ENCODE assay signal across 14 cellular contexts in genomic region chr6:329888-330691, GRCh38. TPM values are rescaled to one million over a fixed set of nuclear protein-coding genes. Genes with fewer than 3 reads are reported as not detected.
DNase-seq lines count a peak whose midpoint lies in the region; ATAC-seq, FAIRE-seq and TF ChIP-seq lines count a peak whose summit lies in the region.
"Had no signal": no experiment of that assay in that cellular context is flagged by ENCODE, and none has a peak within 500 bp of the region (broad histone marks: within the 10 kb centered on the region; RNA-seq: fewer than 3 reads in every experiment).

No MANE protein-coding gene starts in this region.

- ATAC-seq in HepG2 (peak; percentile 51), HG02852 (IDR thresholded peaks at IDR 0.05; ENCODE audit: unreplicated experiment) (no peak), GM19351 (IDR thresholded peaks at IDR 0.05; ENCODE audit: unreplicated experiment) (no peak)
- ATAC-seq: effector memory CD8-positive, alpha-beta T cell had no signal

- H3K9ac ChIP-seq in SK-N-SH, result no peak overlapping the region
- H3K9ac ChIP-seq in HepG2 (ENCODE audit: insufficient read depth, low read depth, low read length), result no peak overlapping the region

- intact Hi-C loops in HepG2 (cut with micrococcal nuclease; ENCODE audit: unreplicated experiment), result no loop called here

- no TSS peak for BruUV-seq in HepG2 (replicated peaks; lab: Mats Ljungman, UMichigan)

- H3K36me3 ChIP-seq in SK-N-SH (replicated peaks in 1 of 2; ENCODE audit: control insufficient read depth in 1 of 2, insufficient read depth in 2 of 2, low read length in 1 of 2), result no peaks in the 10 kb centered on the region
- H3K36me3 ChIP-seq in HepG2 (replicated peaks in 1 of 2; ENCODE audit: control insufficient read depth in 1 of 2, insufficient read depth in 2 of 2, low read length in 2 of 2), result peaks cover 1 to 7% of the 10 kb centered on the region in 2 experiments; a peak in 2 of 5 replicates
- H3K36me3 ChIP-seq: SJSA1 had no signal

- FAIRE-seq in GM19239 (lab: Jason Lieb, UNC) (peak; percentile 90), HepG2 (lab: Jason Lieb, UNC) (no peak)

- H3K27ac ChIP-seq in SK-N-SH (ENCODE audit: low read depth in 2 of 2, low read length in 1 of 2) (no peak overlapping the region), HepG2 (ENCODE audit: extremely low read length, insufficient read depth, low read length) (no peak overlapping the region)
- H3K27ac ChIP-seq: SJSA1, VCaP had no signal

- CTCF ChIA-PET in SK-N-SH (lab: Yijun Ruan, JAX) (interaction anchor here (0.8 to 1.5 kb wide), 3 partner anchors 10 to 113 kb away, joined by 3 read pairs; no protein-coding TSS in a partner anchor), HepG2 (lab: Yijun Ruan, JAX; ENCODE audit: low intra/inter-chr PET ratio, low total read pairs) (no interaction called here)

- H3K4me1 ChIP-seq in SK-N-SH (ENCODE audit: control insufficient read depth in 1 of 2, insufficient read depth in 2 of 2, low read depth in 1 of 2, low read length in 1 of 2) (no peaks in the 10 kb centered on the region; a peak in 2 of 4 replicates), HepG2 (ENCODE audit: insufficient read depth, low read length) (peaks cover 7% of the 10 kb centered on the region; the same call in 1 of the 2 replicates)

- TF ChIP-seq POLR2A in HepG2 (IDR thresholded peaks at IDR 0.05; ENCODE audit: insufficient read depth in 1 of 2, low read depth in 2 of 2, low read length in 2 of 2), result no peak

- no peaks in the 10 kb centered on the region for H3K9me2 ChIP-seq in SK-N-SH

- H3K79me2 ChIP-seq in SK-N-SH (ENCODE audit: insufficient read depth) (no peaks in the 10 kb centered on the region), HepG2 (ENCODE audit: insufficient read depth, low read length) (no peaks in the 10 kb centered on the region)

- no peak for TF ChIP-seq RAD21 in SK-N-SH (IDR thresholded peaks at IDR 0.05; ENCODE audit: low read length)
- no peak for TF ChIP-seq RAD21 in HepG2 (CRISPR knock-in tag; IDR thresholded peaks at IDR 0.05)

- no peaks in the 10 kb centered on the region for H3K9me3 ChIP-seq in SK-N-SH
- no peaks in the 10 kb centered on the region for H3K9me3 ChIP-seq in HepG2 (ENCODE audit: low read length)
- H3K9me3 ChIP-seq: SJSA1 had no signal

- H2AFZ ChIP-seq in SK-N-SH (ENCODE audit: low read depth) (no peak overlapping the region), HepG2 (ENCODE audit: low read length) (no peak overlapping the region)

- H3K4me2 ChIP-seq in SK-N-SH (no peak overlapping the region), HepG2 (ENCODE audit: low read depth, low read length) (no peak overlapping the region)

- DNase-seq in AG10803 (ENCODE audit: low read depth) (peak; percentile 16), GM19239 (ENCODE audit: insufficient read length, low spot score) (no peak), SK-N-SH (peak; percentile 45), HepG2 (ENCODE audit: low spot score) (no peak), cerebellar cortex (ENCODE audit: low spot score) (no peak), cortex of kidney (lab: John Stamatoyannopoulos, UW) (no peak)
- DNase-seq: amygdala; effector memory CD8-positive, alpha-beta T cell; NCI-H1417 treated with DMSO at 0.1 percent for 48 hours; stimulated activated CD4-positive, alpha-beta T cell treated with anti-CD3 and anti-CD28 coated beads, Interleukin-15, amount 100 ng/mL, for 24 hours had no signal

- in situ Hi-C loops in HepG2 (cut with HindIII; ENCODE audit: extremely low pct_ligation_motif_present, low pct_unique_long_range_greater_than_20kb), result no loop called here

- H3K27me3 ChIP-seq in SK-N-SH (ENCODE audit: insufficient read depth), result peaks cover 25% of the 10 kb centered on the region; the same call in 1 of the 2 replicates
- no peaks in the 10 kb centered on the region for H3K27me3 ChIP-seq in HepG2 (ENCODE audit: control insufficient read depth in 1 of 2, insufficient read depth in 2 of 2, low read length in 2 of 2)
- H3K27me3 ChIP-seq: SJSA1 had no signal

- no peaks in the 10 kb centered on the region for H3F3A ChIP-seq in SK-N-SH (replicated peaks; ENCODE audit: insufficient read depth)

- POLR2A ChIA-PET in SK-N-SH (lab: Yijun Ruan, JAX) (no interaction called here), HepG2 (lab: Yijun Ruan, JAX) (no interaction called here)

- no peak for TF ChIP-seq CTCF in AG10803 (conservative IDR thresholded peaks at IDR 0.05; ENCODE audit: low read length)
- no peak for TF ChIP-seq CTCF in SK-N-SH (IDR thresholded peaks at IDR 0.05)
- no peak for TF ChIP-seq CTCF in HepG2 (CRISPR knock-in tag; IDR thresholded peaks at IDR 0.05)

- 62% methylated on average over 15 of the region's 15 CpGs for WGBS in SK-N-SH (ENCODE audit: low lambda C conversion rate)
- 68% methylated on average over 15 of the region's 15 CpGs for WGBS in HepG2 (ENCODE audit: low lambda C conversion rate)

- H4K20me1 ChIP-seq in SK-N-SH (ENCODE audit: insufficient read depth) (0 out of 2 replicates have a peak, but pooled peaks cover 4% of the 10 kb centered on the region), HepG2 (ENCODE audit: insufficient read depth, low read length) (no peaks in the 10 kb centered on the region)

- TF ChIP-seq EP300 in SK-N-SH (IDR thresholded peaks at IDR 0.05; ENCODE audit: borderline replicate concordance in 1 of 2, low read depth in 1 of 2, low read length in 1 of 2) (no peak), HepG2 (IDR thresholded peaks at IDR 0.05; ENCODE audit: low read depth in 2 of 2, low read length in 2 of 2) (no peak), HepG2 (CRISPR knock-in tag; IDR thresholded peaks at IDR 0.05; ENCODE audit: borderline replicate concordance) (no peak)

- H3K4me3 ChIP-seq in AG10803 (ENCODE audit: low read length), result no peak overlapping the region
- no peak overlapping the region for H3K4me3 ChIP-seq in SK-N-SH (ENCODE audit: low read depth in 2 of 2, low read length in 1 of 2)
- H3K4me3 ChIP-seq in HepG2 (replicated peaks in 1 of 3; ENCODE audit: insufficient read depth in 1 of 3, low read depth in 2 of 3, low read length in 3 of 3), result no peak overlapping the region
- H3K4me3 ChIP-seq: SJSA1 had no signal

TF ChIP-seq in SK-N-SH, 30 proteins besides CTCF, POLR2A, EP300 and RAD21 (continues in another document):
- TF ChIP-seq GATA2 (CRISPR knock-in tag; IDR thresholded peaks at IDR 0.05), result no peak
- TF ChIP-seq SIN3A (IDR thresholded peaks at IDR 0.05; ENCODE audit: borderline replicate concordance, low read depth, low read length), result no peak

TF ChIP-seq in HepG2, 621 proteins besides CTCF, POLR2A, EP300 and RAD21 (continues in another document):
- TF ChIP-seq ZNF749 (CRISPR knock-in tag; IDR thresholded peaks at IDR 0.05; ENCODE audit: borderline replicate concordance) (peak; percentile 23; the same call in 1 of the 2 replicates), ZNF382 (CRISPR knock-in tag; IDR thresholded peaks at IDR 0.05; ENCODE audit: borderline replicate concordance) (0 out of 2 replicates have a peak, but pooled peaks have one; percentile 65), JDP2 (CRISPR knock-in tag; IDR thresholded peaks at IDR 0.05; ENCODE audit: borderline replicate concordance) (no peak), CERS6 (CRISPR knock-in tag; IDR thresholded peaks at IDR 0.05) (no peak), NR0B2 (CRISPR knock-in tag; IDR thresholded peaks at IDR 0.05) (no peak), ZBTB7A (CRISPR knock-in tag; IDR thresholded peaks at IDR 0.05) (no peak), ZNF678 (CRISPR knock-in tag; IDR thresholded peaks at IDR 0.05) (0 out of 2 replicates have a peak, but pooled peaks have one; percentile 30), NR3C1 (CRISPR knock-in tag; IDR thresholded peaks at IDR 0.05) (no peak), ZNF264 (CRISPR knock-in tag; IDR thresholded peaks at IDR 0.05) (no peak), TEAD2 (CRISPR knock-in tag; IDR thresholded peaks at IDR 0.05) (no peak)

RNA-seq across cellular contexts. Expression of gene DUSP22, which starts 37.8 kb away (rescaled TPM):
- 5.6 and 6.8 TPM in 2 replicates for polyA plus RNA-seq in SK-N-SH (2012; rRNA removed)
- polyA plus RNA-seq in SK-N-SH (2012; cell fraction: cytosol; rRNA removed), result 6.5 and 6.7 TPM in 2 replicates
- polyA plus RNA-seq in SK-N-SH (2012; cell fraction: nucleus; rRNA removed), result 30.6 and 31.7 TPM in 2 replicates
- total RNA-seq in HepG2 (2016; rRNA removed; fragmentation: Illumina TruSeq; extraction: Trizol), result 29.1 and 32.8 TPM in 2 replicates
- 22.6 TPM in 2 replicates for total RNA-seq in HepG2 (2016; cell fraction: cytosol; rRNA removed; fragmentation: Illumina TruSeq; extraction: Trizol; ENCODE audit: low read depth)
- total RNA-seq in HepG2 (2016; cell fraction: insoluble cytoplasmic fraction; rRNA removed; fragmentation: Illumina TruSeq; extraction: Trizol), result 25.5 and 31.6 TPM in 2 replicates
- 56.6 and 61.9 TPM in 2 replicates for total RNA-seq in HepG2 (2016; cell fraction: membrane; rRNA removed; fragmentation: Illumina TruSeq; extraction: Trizol)
- 32.2 and 39.4 TPM in 2 replicates for total RNA-seq in HepG2 (2016; cell fraction: nucleus; rRNA removed; fragmentation: Illumina TruSeq; extraction: Trizol)
- 20.2 and 22.5 TPM in 2 replicates for polyA plus RNA-seq in HepG2 (2011; rRNA removed)
- 21.7 and 22.6 TPM in 2 replicates for polyA plus RNA-seq in HepG2 (2011; cell fraction: cytosol; rRNA removed)
- 114 and 123 TPM in 2 replicates for polyA plus RNA-seq in HepG2 (2011; cell fraction: nucleus; rRNA removed)
- 26.8 and 53.2 TPM in 2 replicates for polyA plus RNA-seq in HepG2 (2012)
- 30.2 and 39.2 TPM in 2 replicates for polyA plus RNA-seq in HepG2 (2016; cell fraction: cytosol; fragmentation: Illumina TruSeq; extraction: Trizol; ENCODE audit: low read depth)
- polyA plus RNA-seq in HepG2 (2016; cell fraction: insoluble cytoplasmic fraction; fragmentation: Illumina TruSeq; extraction: Trizol; ENCODE audit: low read depth), result 30.2 and 36.3 TPM in 2 replicates
- polyA plus RNA-seq in HepG2 (2016; cell fraction: membrane; fragmentation: Illumina TruSeq; extraction: Trizol; ENCODE audit: low read depth), result 58.4 and 62.7 TPM in 2 replicates
- 46.9 and 51.1 TPM in 2 replicates for polyA plus RNA-seq in HepG2 (2016; cell fraction: nucleus; fragmentation: Illumina TruSeq; extraction: Trizol; ENCODE audit: insufficient read depth, low read depth)
- polyA minus RNA-seq in HepG2 (2011; rRNA and poly(A)+ RNA removed; ENCODE audit: low replicate concordance), result 5.3 and 29.0 TPM in 2 replicates
- 5.7 and 8.6 TPM in 2 replicates for polyA minus RNA-seq in HepG2 (2011; cell fraction: cytosol; rRNA and poly(A)+ RNA removed)
- 42.6 and 44.8 TPM in 2 replicates for polyA minus RNA-seq in HepG2 (2011; cell fraction: nucleus; rRNA and poly(A)+ RNA removed)

Comparison
In these comparisons a context has a peak if more than half of its experiments do, and no peak if none do; other contexts are left out.
1. DNase-seq: peak in AG10803 (single experiment) and SK-N-SH (single experiment); none in GM19239 (single experiment), HepG2 (single experiment), cerebellar cortex (single experiment) and cortex of kidney (single experiment).